ENCODE assay signal across 12 cellular contexts in the genomic region with DNA sequence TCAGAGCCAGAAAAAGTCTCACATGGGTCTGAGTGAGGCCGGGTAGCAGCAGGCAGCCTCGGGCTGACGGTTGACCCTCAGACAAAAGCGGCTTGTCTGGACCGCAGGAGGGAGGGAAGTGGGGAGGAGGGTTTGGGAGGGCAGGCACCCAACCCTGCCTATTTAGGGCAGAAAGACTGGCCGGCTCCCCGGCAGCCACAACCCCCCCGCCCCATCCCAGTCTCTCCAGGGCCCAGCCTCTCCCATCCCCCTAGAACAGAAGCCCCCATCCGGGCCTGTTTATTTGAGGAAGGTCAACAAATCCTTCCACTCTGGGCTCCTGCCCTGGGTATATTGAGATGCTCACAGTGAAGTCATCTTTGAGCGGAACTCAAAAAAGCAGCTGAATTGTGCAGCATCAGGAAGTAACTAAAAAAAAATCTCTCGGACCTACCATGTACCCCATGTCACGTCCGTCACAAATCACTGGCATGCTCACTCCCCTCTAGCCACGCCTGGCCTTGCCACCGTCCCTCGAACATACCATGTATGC. TPM values are rescaled to one million over a fixed set of nuclear protein-coding genes. Genes with fewer than 3 reads are reported as not detected.
DNase-seq lines count a peak whose midpoint lies in the region; ATAC-seq and TF ChIP-seq lines count a peak whose summit lies in the region.
"Had no signal": no experiment of that assay in that cellular context is flagged by ENCODE, and none has a peak within 500 bp of the region (broad histone marks: within the 10 kb centered on the region; RNA-seq: fewer than 3 reads in every experiment).

No MANE protein-coding gene starts in this region.

- H4K91ac ChIP-seq in trophoblast cell (ENCODE audit: low read depth, low read length) = no peak overlapping the region

- H3K14ac ChIP-seq in trophoblast cell (ENCODE audit: low read length) = no peak overlapping the region

- POLR2A ChIA-PET in activated CD8-positive, alpha-beta T cell treated with anti-CD3 and anti-CD28 coated beads for 36 hours (lab: Charles Lee) = interaction anchor here (0.6 to 0.8 kb wide), 2 partner anchors 54 to 580 kb away, joined by 3 to 4 read pairs; no protein-coding TSS in a partner anchor

- peak overlapping the region; percentile 1 for H3K4me2 ChIP-seq in hepatocyte
- H3K4me2 ChIP-seq in trophoblast cell (ENCODE audit: low read length) = no peak overlapping the region

- H3K4me1 Mint-ChIP-seq in osteocyte (ENCODE audit: unreplicated experiment) = peaks cover 7% of the 10 kb centered on the region
- H3K4me1 Mint-ChIP-seq in activated CD8-positive, alpha-beta T cell treated with anti-CD3 and anti-CD28 coated beads for 36 hours (ENCODE audit: low read depth) = peaks cover 6% of the 10 kb centered on the region

- CTCF ChIA-PET in activated CD8-positive, alpha-beta T cell treated with anti-CD3 and anti-CD28 coated beads for 36 hours (lab: Charles Lee) = no interaction called here

- peaks cover 19% of the 10 kb centered on the region for H3K27me3 ChIP-seq in hepatocyte
- H3K27me3 ChIP-seq in trophoblast cell (ENCODE audit: insufficient read depth, low read length) = peaks cover 2% of the 10 kb centered on the region

- H3K4ac ChIP-seq in trophoblast cell (ENCODE audit: low read depth, low read length) = no peak overlapping the region

- H3K27ac Mint-ChIP-seq in osteocyte (ENCODE audit: unreplicated experiment) = no peak overlapping the region
- no peak overlapping the region for H3K27ac Mint-ChIP-seq in activated CD8-positive, alpha-beta T cell treated with anti-CD3 and anti-CD28 coated beads for 36 hours

- 44% methylated on average over 13 of the region's 16 CpGs for WGBS in hepatocyte (ENCODE audit: low lambda C conversion rate, missing lambda C conversion rate)
- no CpG with 5 or more reads among the region's 16 CpGs for WGBS in trophoblast cell (ENCODE audit: extremely low coverage, insufficient coverage, insufficient read length)

- H2AK5ac ChIP-seq in trophoblast cell (ENCODE audit: low read length) = no peak overlapping the region

- H3K9me2 ChIP-seq in hepatocyte (replicated peaks; ENCODE audit: insufficient read depth) = no peaks in the 10 kb centered on the region

- H3K9me3 Mint-ChIP-seq in osteocyte (ENCODE audit: unreplicated experiment) = no peaks in the 10 kb centered on the region
- H3K9me3 Mint-ChIP-seq in activated CD8-positive, alpha-beta T cell treated with anti-CD3 and anti-CD28 coated beads for 36 hours = no peaks in the 10 kb centered on the region

- DNase-seq in GM13977 (ENCODE audit: low spot score) (peak; percentile 37), caudate nucleus (lab: John Stamatoyannopoulos, UW) (peak in 59 of 61 donors; percentile 7 to 87 (median 69)), hepatocyte (ENCODE audit: low spot score) (no peak), trophoblast cell (no peak), osteocyte (ENCODE audit: extremely low spot score, unreplicated experiment) (no peak), A172 (ENCODE audit: low spot score) (no peak)
- DNase-seq in activated CD8-positive, alpha-beta T cell treated with anti-CD3 and anti-CD28 coated beads for 36 hours = no peak
- DNase-seq: NCI-H187 treated with DMSO at 0.1 percent for 48 hours had no signal

- peaks cover 39% of the 10 kb centered on the region for H3K79me2 ChIP-seq in hepatocyte
- no peaks in the 10 kb centered on the region for H3K79me2 ChIP-seq in trophoblast cell (ENCODE audit: control insufficient read depth, insufficient read depth, low read length, poor library complexity)

- intact Hi-C loops in activated CD8-positive, alpha-beta T cell treated with anti-CD3 and anti-CD28 coated beads for 36 hours (cut with micrococcal nuclease) = no loop called here

- no peak overlapping the region for H3K23ac ChIP-seq in trophoblast cell (ENCODE audit: low read length)

- H3K4me3 Mint-ChIP-seq in osteocyte (ENCODE audit: unreplicated experiment) = no peak overlapping the region
- no peak overlapping the region for H3K4me3 Mint-ChIP-seq in activated CD8-positive, alpha-beta T cell treated with anti-CD3 and anti-CD28 coated beads for 36 hours

- in situ Hi-C loops in GM13977 (cut with MboI; ENCODE audit: low pct_unique_long_range_greater_than_20kb, low sequenced_read_pairs, unreplicated experiment) = no loop called here

- no peak overlapping the region for H4K8ac ChIP-seq in trophoblast cell (ENCODE audit: low read depth, low read length)

- H3K4me1 ChIP-seq in hepatocyte (ENCODE audit: insufficient read depth) (no peaks in the 10 kb centered on the region), trophoblast cell (ENCODE audit: control insufficient read depth in 1 of 2, insufficient read depth in 2 of 2, low read length in 2 of 2) (peaks cover 0 to 7% of the 10 kb centered on the region in 2 experiments)

- no peak overlapping the region for H4K12ac ChIP-seq in trophoblast cell (ENCODE audit: low read depth, low read length)

- H3K36me3 ChIP-seq in hepatocyte (replicated peaks; ENCODE audit: insufficient read depth, low read depth) (no peaks in the 10 kb centered on the region), trophoblast cell (ENCODE audit: control insufficient read depth in 1 of 2, insufficient read depth in 2 of 2, low read length in 2 of 2) (peaks cover 5 to 15% of the 10 kb centered on the region in 2 experiments)

- H3K27me3 Mint-ChIP-seq in osteocyte (ENCODE audit: unreplicated experiment) = no peaks in the 10 kb centered on the region
- peaks cover 44% of the 10 kb centered on the region for H3K27me3 Mint-ChIP-seq in activated CD8-positive, alpha-beta T cell treated with anti-CD3 and anti-CD28 coated beads for 36 hours

- no peak overlapping the region for H3K9ac ChIP-seq in trophoblast cell (ENCODE audit: low read length)

- TF ChIP-seq CTCF in GM13977 (IDR thresholded peaks at IDR 0.05; ENCODE audit: extremely low read depth, insufficient read depth, missing control alignments) = no peak
- no peak for TF ChIP-seq CTCF in hepatocyte (IDR thresholded peaks at IDR 0.05; ENCODE audit: poor library complexity)
- no peak for TF ChIP-seq CTCF in osteocyte (IDR thresholded peaks at IDR 0.05)
- TF ChIP-seq CTCF in activated CD8-positive, alpha-beta T cell treated with anti-CD3 and anti-CD28 coated beads for 36 hours (IDR thresholded peaks at IDR 0.05) = no peak

- H2BK5ac ChIP-seq in trophoblast cell (ENCODE audit: low read depth, low read length, poor library complexity) = no peak overlapping the region

- no peaks in the 10 kb centered on the region for H3K9me3 ChIP-seq in hepatocyte (ENCODE audit: low read depth)
- peaks cover 4% of the 10 kb centered on the region for H3K9me3 ChIP-seq in trophoblast cell (ENCODE audit: insufficient read depth, low read depth, low read length)

- peaks cover 3% of the 10 kb centered on the region for H3K79me1 ChIP-seq in trophoblast cell (ENCODE audit: low read length)

- no peak overlapping the region for H2BK12ac ChIP-seq in trophoblast cell (ENCODE audit: low read length)

- H3K27ac ChIP-seq in caudate nucleus (ENCODE audit: low read depth, low read length) (peak overlapping the region; percentile 96), hepatocyte (peak overlapping the region; percentile 48), trophoblast cell (ENCODE audit: low read depth, low read length) (peak overlapping the region; percentile 2)

- H3K4me3 ChIP-seq in hepatocyte (no peak overlapping the region), trophoblast cell (ENCODE audit: low read depth, low read length) (no peak overlapping the region)

- H4K20me1 ChIP-seq in hepatocyte (ENCODE audit: insufficient read depth, poor library complexity, severe bottlenecking) = no peaks in the 10 kb centered on the region

- no peak overlapping the region for H2AFZ ChIP-seq in hepatocyte
- H2AFZ ChIP-seq in trophoblast cell (ENCODE audit: insufficient read depth, low read length, poor library complexity) = no peak overlapping the region

- H3K36me3 Mint-ChIP-seq in osteocyte (ENCODE audit: unreplicated experiment) = no peaks in the 10 kb centered on the region
- H3K36me3 Mint-ChIP-seq in activated CD8-positive, alpha-beta T cell treated with anti-CD3 and anti-CD28 coated beads for 36 hours (ENCODE audit: low read depth) = no peaks in the 10 kb centered on the region

- no peak overlapping the region for H3K18ac ChIP-seq in trophoblast cell (ENCODE audit: low read length)

- no peak for ATAC-seq in GM21423 (IDR thresholded peaks at IDR 0.05; ENCODE audit: unreplicated experiment)
- no peak for ATAC-seq in activated CD8-positive, alpha-beta T cell treated with anti-CD3 and anti-CD28 coated beads for 36 hours

- no peak overlapping the region for H2BK120ac ChIP-seq in trophoblast cell (ENCODE audit: insufficient read depth, low read length, poor library complexity)

RNA-seq across cellular contexts. Expression of gene DACT3, which starts 6.3 kb away (rescaled TPM):
- 12.7 and 18.4 TPM in 2 replicates for total RNA-seq in hepatocyte
- 17.4 and 18.4 TPM in 2 replicates for polyA plus RNA-seq in hepatocyte
- 13.8 and 15.5 TPM in 2 replicates for polyA plus RNA-seq in trophoblast cell (2013)
- 11.2 and 11.5 TPM in 2 replicates for total RNA-seq in osteocyte
- 0.84 and 1.1 TPM in 2 replicates for total RNA-seq in A172 (2014; rRNA removed; shearing (Covaris generic))
- total RNA-seq in activated CD8-positive, alpha-beta T cell treated with anti-CD3 and anti-CD28 coated beads for 36 hours = 1 to 10 TPM; 5.8 to 6.1 TPM

RNA-seq across cellular contexts. Expression of gene GNG8, which starts 18.7 kb away (rescaled TPM):
- total RNA-seq in hepatocyte = not detected in 2 replicates
- 2.4 and 4.6 TPM in 2 replicates for polyA plus RNA-seq in hepatocyte
- polyA plus RNA-seq in trophoblast cell (2013) = 2.0 TPM in 1 of 2 replicates, not detected in the other
- not detected in 2 replicates for total RNA-seq in osteocyte
- total RNA-seq in A172 (2014; rRNA removed; shearing (Covaris generic)) = not detected in 2 replicates
- total RNA-seq in activated CD8-positive, alpha-beta T cell treated with anti-CD3 and anti-CD28 coated beads for 36 hours = 10 to 100 TPM; 33.0 to 45.4 TPM
- total RNA-seq: endothelial cell of umbilical vein, omental fat pad, subcutaneous adipose tissue had no signal
- polyA plus RNA-seq: endothelial cell of umbilical vein had no signal

RNA-seq across cellular contexts. Expression of gene PTGIR, which starts 29.8 kb away (rescaled TPM):
- total RNA-seq in hepatocyte (3.2 and 5.2 TPM in 2 replicates), osteocyte (0.31 and 0.38 TPM in 2 replicates)
- polyA plus RNA-seq in hepatocyte = 3.4 and 4.8 TPM in 2 replicates
- polyA plus RNA-seq in trophoblast cell (2013) = 0.57 and 0.64 TPM in 2 replicates
- total RNA-seq in A172 (2014; rRNA removed; shearing (Covaris generic)) = 1.1 and 1.6 TPM in 2 replicates
- 10 to 100 TPM; 45.4 to 48.8 TPM for total RNA-seq in activated CD8-positive, alpha-beta T cell treated with anti-CD3 and anti-CD28 coated beads for 36 hours

RNA-seq across cellular contexts. Expression of gene CALM3, which starts 53.6 kb away (rescaled TPM):
- 185 and 246 TPM in 2 replicates for total RNA-seq in hepatocyte
- 220 and 237 TPM in 2 replicates for polyA plus RNA-seq in hepatocyte
- polyA plus RNA-seq in trophoblast cell (2013) = 312 and 341 TPM in 2 replicates
- total RNA-seq in osteocyte = 167 and 168 TPM in 2 replicates
- 103 and 145 TPM in 2 replicates for total RNA-seq in A172 (2014; rRNA removed; shearing (Covaris generic))
- 100 to 1,000 TPM; 565 to 582 TPM for total RNA-seq in activated CD8-positive, alpha-beta T cell treated with anti-CD3 and anti-CD28 coated beads for 36 hours

Comparison
In these comparisons a context has a peak if more than half of its experiments do, and no peak if none do; other contexts are left out.
1. DNase-seq: peak in GM13977 (single experiment) and caudate nucleus (59 of 61); none in hepatocyte (single experiment), trophoblast cell (0 of 2), osteocyte (single experiment), A172 (single experiment) and activated CD8-positive, alpha-beta T cell treated with anti-CD3 and anti-CD28 coated beads for 36 hours (single experiment).
2. H3K27ac ChIP-seq: peak in every context shown above with its lines; median percentile 96 in caudate nucleus; 48 in hepatocyte; 2 in trophoblast cell.
3. RNA of gene GNG8, which starts 18.7 kb away (total RNA-seq): 33.0 to 45.4 TPM in activated CD8-positive, alpha-beta T cell treated with anti-CD3 and anti-CD28 coated beads for 36 hours; not detected in osteocyte, not detected in hepatocyte and not detected in A172; every median in the first group is over 10 times any median in the second.